ENCODE assay signal across 24 cellular contexts in genomic region chr11:95827661-95828060, GRCh38. TPM values are rescaled to one million over a fixed set of nuclear protein-coding genes. Genes with fewer than 3 reads are reported as not detected.
DNase-seq lines count a peak whose midpoint lies in the region; ATAC-seq, FAIRE-seq and TF ChIP-seq lines count a peak whose summit lies in the region.
"Had no signal": no experiment of that assay in that cellular context is flagged by ENCODE, and none has a peak within 500 bp of the region (broad histone marks: within the 10 kb centered on the region; RNA-seq: fewer than 3 reads in every experiment).

No MANE protein-coding gene starts in this region.

- H3K4me3 ChIP-seq in AG10803 (ENCODE audit: low read length) (no peak overlapping the region), IMR-90 (ENCODE audit: insufficient read depth, low read depth, low read length) (no peak overlapping the region), bronchial epithelial cell (ENCODE audit: low read depth, low read length) (no peak overlapping the region), fibroblast of villous mesenchyme (ENCODE audit: low read depth, low read length) (no peak overlapping the region)
- H3K4me3 ChIP-seq: BLaER1 treated with 17β-estradiol and CSF1 and Interleukin-3, amounts not matched to agents 10 nM and 100 nM; cardiac muscle cell; gastroesophageal sphincter; GM12878; lung; MG63; upper lobe of right lung had no signal

- H4K91ac ChIP-seq in IMR-90 (ENCODE audit: insufficient read depth, low read depth, low read length), result no peak overlapping the region

- WGBS in IMR-90 (ENCODE audit: extremely low coverage in 2 of 2, insufficient read length in 1 of 2), 2 experiments, result no CpG with 5 or more reads among the region's 4 CpGs

- peaks cover 8% of the 10 kb centered on the region; the same call in 1 of the 2 replicates for H3K4me1 ChIP-seq in IMR-90 (ENCODE audit: control insufficient read depth, insufficient read depth, low read length)
- H3K4me1 ChIP-seq: BLaER1 treated with 17β-estradiol and CSF1 and Interleukin-3, amounts not matched to agents 10 nM and 100 nM; Caco-2; gastroesophageal sphincter; upper lobe of right lung had no signal

- dilution Hi-C loops in IMR-90 (cut with HindIII; ENCODE audit: low sequenced_read_pairs, unreplicated experiment), result no loop called here

- no TSS peak for BruUV-seq in IMR-90 (replicated peaks; lab: Mats Ljungman, UMichigan)

- no peaks in the 10 kb centered on the region for H3K9me3 ChIP-seq in IMR-90 (ENCODE audit: control insufficient read depth, insufficient read depth, low read length)
- H3K9me3 ChIP-seq: BLaER1 treated with 17β-estradiol and CSF1 and Interleukin-3, amounts not matched to agents 10 nM and 100 nM; Caco-2; gastroesophageal sphincter; MG63; upper lobe of right lung had no signal

- TF ChIP-seq POLR2A in IMR-90 (IDR thresholded peaks at IDR 0.05; ENCODE audit: low read depth, low read length), result no peak

- in situ Hi-C loops in IMR-90 (cut with MboI; ENCODE audit: low sequenced_read_pairs) (no loop called here), GM13977 (cut with MboI; ENCODE audit: low pct_unique_long_range_greater_than_20kb, low sequenced_read_pairs, unreplicated experiment) (loop anchor here (25.0 kb wide), 1 partner anchor 560 kb away; the partner anchor contains the start of genes CCDC82 and JRKL)

- no peak for TF ChIP-seq RAD21 in IMR-90 (IDR thresholded peaks at IDR 0.05; ENCODE audit: low read length)

- H3K4ac ChIP-seq in IMR-90 (ENCODE audit: low read depth, low read length), result no peak overlapping the region

- no peak overlapping the region for H2AK9ac ChIP-seq in IMR-90 (replicated peaks; ENCODE audit: low read depth, low read length, poor library complexity)

- no peak for TF ChIP-seq CTCF in AG10803 (conservative IDR thresholded peaks at IDR 0.05; ENCODE audit: low read length)
- TF ChIP-seq CTCF in IMR-90 (conservative IDR thresholded peaks at IDR 0.05; ENCODE audit: low read depth, low read length), result no peak
- no peak for TF ChIP-seq CTCF in bronchial epithelial cell (IDR thresholded peaks at IDR 0.05; ENCODE audit: insufficient read depth, low read length, severe bottlenecking)
- TF ChIP-seq CTCF in fibroblast of villous mesenchyme (IDR thresholded peaks at IDR 0.05; ENCODE audit: insufficient read depth, low read depth, low read length), result no peak
- no peak for TF ChIP-seq CTCF in GM13977 (IDR thresholded peaks at IDR 0.05; ENCODE audit: extremely low read depth, insufficient read depth, missing control alignments)

- H3K9me1 ChIP-seq in IMR-90 (ENCODE audit: insufficient read depth, low read length), result peaks cover 3% of the 10 kb centered on the region

- no peak overlapping the region for H3K9ac ChIP-seq in IMR-90 (ENCODE audit: low read depth, low read length)
- H3K9ac ChIP-seq: BLaER1 treated with 17β-estradiol and CSF1 and Interleukin-3, amounts not matched to agents 10 nM and 100 nM had no signal

- POLR2A ChIA-PET in IMR-90 (lab: Charles Lee; ENCODE audit: unreplicated experiment), result no interaction called here

- H2AK5ac ChIP-seq in IMR-90 (ENCODE audit: low read depth, low read length), result no peak overlapping the region

- CTCF ChIA-PET in IMR-90 (lab: Yijun Ruan, JAX), result no interaction called here

- 0 out of 4 replicates have a peak overlapping the region, but pooled peaks of 1 of the 2 experiments have one; percentile 6 for H4K8ac ChIP-seq in IMR-90 (ENCODE audit: low read depth in 2 of 2, low read length in 2 of 2)

- intact Hi-C loops in IMR-90 (cut with micrococcal nuclease) (no loop called here), head of caudate nucleus (cut with DNase I) (no loop called here)

- FAIRE-seq in bronchial epithelial cell (lab: Jason Lieb, UNC), result no peak
- FAIRE-seq: GM12878, H54, keratinocyte had no signal

- H4K20me1 ChIP-seq in IMR-90 (ENCODE audit: insufficient read depth, low read length), result no peaks in the 10 kb centered on the region; the same call in 1 of the 2 replicates
- H4K20me1 ChIP-seq: BLaER1 treated with 17β-estradiol and CSF1 and Interleukin-3, amounts not matched to agents 10 nM and 100 nM had no signal

- H3K79me1 ChIP-seq in IMR-90 (ENCODE audit: low read depth in 1 of 2, low read length in 2 of 2), result peaks cover 0 to 3% of the 10 kb centered on the region in 2 experiments; a peak in 3 of 4 replicates

- no peak overlapping the region for H3K27ac ChIP-seq in IMR-90 (ENCODE audit: insufficient read depth, low read length)
- H3K27ac ChIP-seq: BLaER1 treated with 17β-estradiol and CSF1 and Interleukin-3, amounts not matched to agents 10 nM and 100 nM; cardiac muscle cell; gastroesophageal sphincter; upper lobe of right lung; VCaP had no signal

- H3K27me3 ChIP-seq in IMR-90 (ENCODE audit: control insufficient read depth, insufficient read depth, low read length), result no peaks in the 10 kb centered on the region
- H3K27me3 ChIP-seq in bronchial epithelial cell (ENCODE audit: control insufficient read depth, insufficient read depth, low read length), result no peaks in the 10 kb centered on the region
- H3K27me3 ChIP-seq: BLaER1 treated with 17β-estradiol and CSF1 and Interleukin-3, amounts not matched to agents 10 nM and 100 nM; cardiac muscle cell; gastroesophageal sphincter; MG63; upper lobe of right lung had no signal

- H2BK5ac ChIP-seq in IMR-90 (ENCODE audit: low read depth, low read length, poor library complexity, severe bottlenecking), result no peak overlapping the region

- no peak overlapping the region for H2AFZ ChIP-seq in IMR-90 (replicated peaks; ENCODE audit: low read length, poor library complexity)

- peak overlapping the region; percentile 23; the same call in 1 of the 2 replicates for H4K5ac ChIP-seq in IMR-90 (ENCODE audit: low read depth, low read length)

- H3K23ac ChIP-seq in IMR-90 (ENCODE audit: low read depth, low read length), result no peak overlapping the region

- no peak overlapping the region for H3K4me2 ChIP-seq in IMR-90 (ENCODE audit: low read depth, low read length)
- H3K4me2 ChIP-seq: BLaER1 treated with 17β-estradiol and CSF1 and Interleukin-3, amounts not matched to agents 10 nM and 100 nM had no signal

- no peak overlapping the region for H3K14ac ChIP-seq in IMR-90 (replicated peaks; ENCODE audit: low read depth, low read length)

- H3K56ac ChIP-seq in IMR-90 (ENCODE audit: extremely low read depth, insufficient read depth, low read length), result no peak overlapping the region

- DNase-seq in AG10803 (ENCODE audit: low read depth) (peak; percentile 38), IMR-90 (peak; percentile 28), bronchial epithelial cell (ENCODE audit: low read depth) (peak; percentile 18), fibroblast of villous mesenchyme (ENCODE audit: low read depth) (peak; percentile 36), NCI-H1694 treated with DMSO at 0.1 percent for 48 hours (lab: John Stamatoyannopoulos, UW) (no peak), GM13977 (ENCODE audit: low spot score) (no peak), head of caudate nucleus (no peak)
- DNase-seq: activated effector memory CD4-positive, alpha-beta T cell treated with Interleukin-2 at 50 U/mL for 16 hours; Caco-2; DMS79 treated with DMSO at 0.1 percent for 48 hours; MG63; NCI-H2171 treated with DMSO at 0.1 percent for 48 hours; NCI-H526 treated with DMSO at 0.1 percent for 48 hours; nucleus accumbens; upper lobe of right lung had no signal

- H3K36me3 ChIP-seq in IMR-90 (ENCODE audit: control insufficient read depth, insufficient read depth, low read length) (peaks cover 5% of the 10 kb centered on the region), bronchial epithelial cell (ENCODE audit: control insufficient read depth, insufficient read depth, low read length) (no peaks in the 10 kb centered on the region)

- ATAC-seq in IMR-90 (ENCODE audit: low read depth) (no peak), GM18873 (IDR thresholded peaks at IDR 0.05; ENCODE audit: low FRiP score, unreplicated experiment) (no peak)
- ATAC-seq: gastroesophageal sphincter, GM12878, upper lobe of right lung had no signal

- peak overlapping the region; percentile 12; the same call in 1 of the 2 replicates for H3K18ac ChIP-seq in IMR-90 (ENCODE audit: low read depth, low read length)

- no peak overlapping the region for H2BK20ac ChIP-seq in IMR-90 (ENCODE audit: low read depth, low read length)

- H2BK15ac ChIP-seq in IMR-90 (ENCODE audit: low read depth, low read length), result no peak overlapping the region

- no peak overlapping the region for H2BK120ac ChIP-seq in IMR-90 (ENCODE audit: low read depth, low read length)

TF ChIP-seq in IMR-90, 13 proteins besides CTCF, POLR2A, EP300 and RAD21:
- no peak for TF ChIP-seq CHD1 (IDR thresholded peaks at IDR 0.05; ENCODE audit: low read depth, low read length)
- no peak for TF ChIP-seq RCOR1 (IDR thresholded peaks at IDR 0.05; ENCODE audit: insufficient replicate concordance, low read length)
- peak; percentile 76 for TF ChIP-seq CEBPB (IDR thresholded peaks at IDR 0.05; ENCODE audit: low read depth, low read length)
- no peak for TF ChIP-seq USF2 (IDR thresholded peaks at IDR 0.05; ENCODE audit: low read depth, low read length)
- no peak for TF ChIP-seq MAFK (IDR thresholded peaks at IDR 0.05; ENCODE audit: low read depth, low read length)
TF ChIP-seq in IMR-90: peak in this region for 1.

RNA-seq across cellular contexts. Expression of gene CEP57, which starts 37.4 kb away (rescaled TPM):
- total RNA-seq in IMR-90 (2012; rRNA removed) (30.5 and 38.0 TPM in 2 replicates), bronchial epithelial cell (52.7 and 53.8 TPM in 2 replicates), fibroblast of villous mesenchyme (30.9 and 48.4 TPM in 2 replicates)
- 12.4 and 14.5 TPM in 2 replicates for polyA plus RNA-seq in IMR-90 (2012; rRNA removed)
- polyA plus RNA-seq in IMR-90 (2012; cell fraction: cytosol; rRNA removed), result 5.0 and 8.5 TPM in 2 replicates
- 11.7 and 29.8 TPM in 2 replicates for polyA plus RNA-seq in IMR-90 (2012; cell fraction: nucleus; rRNA removed; ENCODE audit: low replicate concordance)

RNA-seq across cellular contexts. Expression of gene FAM76B, which starts 38.1 kb away (rescaled TPM):
- total RNA-seq in IMR-90 (2012; rRNA removed) (14.3 and 15.8 TPM in 2 replicates), bronchial epithelial cell (15.2 and 22.9 TPM in 2 replicates), fibroblast of villous mesenchyme (15.1 and 22.2 TPM in 2 replicates)
- polyA plus RNA-seq in IMR-90 (2012; rRNA removed), result 9.8 and 12.7 TPM in 2 replicates
- polyA plus RNA-seq in IMR-90 (2012; cell fraction: cytosol; rRNA removed), result 1.8 TPM in 2 replicates
- polyA plus RNA-seq in IMR-90 (2012; cell fraction: nucleus; rRNA removed; ENCODE audit: low replicate concordance), result 18.1 and 77.4 TPM in 2 replicates

Comparison
In these comparisons a context has a peak if more than half of its experiments do, and no peak if none do; other contexts are left out.
1. DNase-seq: peak in AG10803 (single experiment), IMR-90 (single experiment), bronchial epithelial cell (single experiment) and fibroblast of villous mesenchyme (single experiment); none in NCI-H1694 treated with DMSO at 0.1 percent for 48 hours (single experiment), GM13977 (single experiment) and head of caudate nucleus (0 of 42).